Comparison of ENCODE assay signal across 29 cellular contexts in the genomic region with DNA sequence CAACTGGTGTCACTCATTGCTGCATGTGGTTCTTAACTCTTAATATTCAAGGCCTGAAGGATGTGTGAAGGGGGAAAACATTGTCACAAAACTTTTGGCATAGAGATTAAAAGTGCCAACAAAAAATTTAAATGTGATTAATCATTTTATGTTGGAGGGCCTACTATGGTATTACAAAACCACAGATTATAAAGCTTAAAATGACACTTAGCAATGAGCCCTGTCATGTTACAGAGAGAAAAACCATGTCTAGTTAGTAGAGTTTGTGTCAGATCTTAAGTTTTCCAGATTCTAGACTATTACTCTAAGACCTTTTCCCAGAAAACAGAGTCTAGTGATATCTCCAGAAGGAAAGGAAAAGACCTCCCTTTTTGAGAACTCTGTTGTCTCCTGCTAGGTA.
"Had no signal": no experiment of that assay in that cellular context is flagged by ENCODE, and none has a peak within 500 bp of the region (broad histone marks: within the 10 kb centered on the region; RNA-seq: fewer than 3 reads in every experiment).

No MANE protein-coding gene starts in this region.

- H3K27ac ChIP-seq: brain microvascular endothelial cell, coronary artery, dorsolateral prefrontal cortex, esophagus muscularis mucosa, gastroesophageal sphincter had no signal

- H3K4me3 ChIP-seq: coronary artery, dorsolateral prefrontal cortex, esophagus muscularis mucosa, gastroesophageal sphincter had no signal

- ATAC-seq: activated CD4-positive, alpha-beta T cell treated with anti-CD3 and anti-CD28 coated beads for 36 hours; activated CD8-positive, alpha-beta memory T cell treated with anti-CD3 and anti-CD28 coated beads, Interleukin-2, amount 10 ng/mL, durations not matched to agents 7 days and 5 days; activated CD8-positive, alpha-beta T cell treated with anti-CD3 and anti-CD28 coated beads, Interleukin-2, amount 10 ng/mL, durations not matched to agents 7 days and 5 days; activated naive CD4-positive, alpha-beta T cell treated with anti-CD3 and anti-CD28 coated beads, Interleukin-2, amount 50 U/mL, for 72 hours; gastroesophageal sphincter had no signal

- H3K27me3 Mint-ChIP-seq: activated CD4-positive, alpha-beta T cell treated with anti-CD3 and anti-CD28 coated beads, Interleukin-2, amount 10 ng/mL, durations not matched to agents 24 days and 14 days; activated CD8-positive, alpha-beta memory T cell treated with anti-CD3 and anti-CD28 coated beads, Interleukin-2, amount 10 ng/mL, durations not matched to agents 7 days and 5 days; activated naive CD4-positive, alpha-beta T cell treated with anti-CD3 and anti-CD28 coated beads, Interleukin-2, amount 10 ng/mL, durations not matched to agents 7 days and 5 days; activated naive CD8-positive, alpha-beta T cell treated with anti-CD3 and anti-CD28 coated beads, Interleukin-2, amount 10 ng/mL, durations not matched to agents 7 days and 5 days; central memory CD8-positive, alpha-beta T cell; dendritic cell treated with granulocyte-macrophage colony-stimulating factor and Interleukin-4, amounts not matched to agents 40 ng/mL and 50 ng/mL, for 4 days had no signal

- H3K9me3 ChIP-seq: esophagus muscularis mucosa, gastroesophageal sphincter had no signal

- H3K4me1 Mint-ChIP-seq: activated CD4-positive, alpha-beta T cell treated with anti-CD3 and anti-CD28 coated beads for 36 hours; activated CD4-positive, alpha-beta T cell treated with anti-CD3 and anti-CD28 coated beads, Interleukin-2, amount 10 ng/mL, durations not matched to agents 24 days and 14 days; activated CD8-positive, alpha-beta memory T cell treated with anti-CD3 and anti-CD28 coated beads, Interleukin-2, amount 10 ng/mL, durations not matched to agents 7 days and 5 days; activated naive CD4-positive, alpha-beta T cell treated with anti-CD3 and anti-CD28 coated beads, Interleukin-2, amount 10 ng/mL, durations not matched to agents 7 days and 5 days; activated naive CD8-positive, alpha-beta T cell treated with anti-CD3 and anti-CD28 coated beads, Interleukin-2, amount 10 ng/mL, durations not matched to agents 7 days and 5 days; central memory CD8-positive, alpha-beta T cell had no signal

- H3K9me3 Mint-ChIP-seq: activated CD4-positive, alpha-beta memory T cell treated with anti-CD3 and anti-CD28 coated beads for 36 hours; activated CD4-positive, alpha-beta T cell treated with anti-CD3 and anti-CD28 coated beads, Interleukin-2, amount 10 ng/mL, durations not matched to agents 24 days and 14 days; activated naive CD4-positive, alpha-beta T cell treated with anti-CD3 and anti-CD28 coated beads, Interleukin-2, amount 10 ng/mL, durations not matched to agents 7 days and 5 days; activated naive CD4-positive, alpha-beta T cell treated with anti-CD3 and anti-CD28 coated beads, Interleukin-2, amount 50 U/mL, for 72 hours; activated naive CD8-positive, alpha-beta T cell treated with anti-CD3 and anti-CD28 coated beads, Interleukin-2, amount 10 ng/mL, durations not matched to agents 7 days and 5 days; central memory CD8-positive, alpha-beta T cell; dendritic cell treated with granulocyte-macrophage colony-stimulating factor and Interleukin-4, amounts not matched to agents 40 ng/mL and 50 ng/mL, for 4 days; endodermal cell had no signal

- H3K27ac Mint-ChIP-seq: activated CD4-positive, alpha-beta memory T cell treated with anti-CD3 and anti-CD28 coated beads for 36 hours; activated CD4-positive, alpha-beta T cell treated with anti-CD3 and anti-CD28 coated beads for 36 hours; activated CD4-positive, alpha-beta T cell treated with anti-CD3 and anti-CD28 coated beads, Interleukin-2, amount 10 ng/mL, durations not matched to agents 24 days and 14 days; activated CD8-positive, alpha-beta memory T cell treated with anti-CD3 and anti-CD28 coated beads, Interleukin-2, amount 10 ng/mL, durations not matched to agents 7 days and 5 days; activated CD8-positive, alpha-beta T cell treated with anti-CD3 and anti-CD28 coated beads, Interleukin-2, amount 10 ng/mL, durations not matched to agents 7 days and 5 days; activated naive CD4-positive, alpha-beta T cell treated with anti-CD3 and anti-CD28 coated beads, Interleukin-2, amount 10 ng/mL, durations not matched to agents 7 days and 5 days; activated naive CD4-positive, alpha-beta T cell treated with anti-CD3 and anti-CD28 coated beads, Interleukin-2, amount 50 U/mL, for 72 hours; activated naive CD8-positive, alpha-beta T cell treated with anti-CD3 and anti-CD28 coated beads, Interleukin-2, amount 10 ng/mL, durations not matched to agents 7 days and 5 days; dendritic cell treated with granulocyte-macrophage colony-stimulating factor and Interleukin-4, amounts not matched to agents 40 ng/mL and 50 ng/mL, for 4 days; endodermal cell had no signal

- H3K4me1 ChIP-seq: esophagus muscularis mucosa, gastroesophageal sphincter had no signal

- H3K27me3 ChIP-seq: brain microvascular endothelial cell, esophagus muscularis mucosa, gastroesophageal sphincter had no signal

- H3K36me3 ChIP-seq: brain microvascular endothelial cell, esophagus muscularis mucosa, gastroesophageal sphincter had no signal

- H3K4me3 Mint-ChIP-seq: activated CD4-positive, alpha-beta memory T cell treated with anti-CD3 and anti-CD28 coated beads for 36 hours; activated CD4-positive, alpha-beta T cell treated with anti-CD3 and anti-CD28 coated beads for 36 hours; activated CD4-positive, alpha-beta T cell treated with anti-CD3 and anti-CD28 coated beads, Interleukin-2, amount 10 ng/mL, durations not matched to agents 24 days and 14 days; activated CD8-positive, alpha-beta memory T cell treated with anti-CD3 and anti-CD28 coated beads, Interleukin-2, amount 10 ng/mL, durations not matched to agents 7 days and 5 days; activated CD8-positive, alpha-beta T cell treated with anti-CD3 and anti-CD28 coated beads, Interleukin-2, amount 10 ng/mL, durations not matched to agents 7 days and 5 days; activated naive CD4-positive, alpha-beta T cell treated with anti-CD3 and anti-CD28 coated beads, Interleukin-2, amount 10 ng/mL, durations not matched to agents 7 days and 5 days; activated naive CD8-positive, alpha-beta T cell treated with anti-CD3 and anti-CD28 coated beads, Interleukin-2, amount 10 ng/mL, durations not matched to agents 7 days and 5 days; central memory CD8-positive, alpha-beta T cell; dendritic cell treated with granulocyte-macrophage colony-stimulating factor and Interleukin-4, amounts not matched to agents 40 ng/mL and 50 ng/mL, for 4 days; endodermal cell had no signal

- H3K36me3 Mint-ChIP-seq: activated CD4-positive, alpha-beta memory T cell treated with anti-CD3 and anti-CD28 coated beads for 36 hours; activated CD8-positive, alpha-beta memory T cell treated with anti-CD3 and anti-CD28 coated beads, Interleukin-2, amount 10 ng/mL, durations not matched to agents 7 days and 5 days; activated naive CD4-positive, alpha-beta T cell treated with anti-CD3 and anti-CD28 coated beads, Interleukin-2, amount 10 ng/mL, durations not matched to agents 7 days and 5 days; activated naive CD4-positive, alpha-beta T cell treated with anti-CD3 and anti-CD28 coated beads, Interleukin-2, amount 50 U/mL, for 72 hours; activated naive CD8-positive, alpha-beta T cell treated with anti-CD3 and anti-CD28 coated beads, Interleukin-2, amount 10 ng/mL, durations not matched to agents 7 days and 5 days had no signal

- DNase-seq: activated CD4-positive, alpha-beta memory T cell treated with anti-CD3 and anti-CD28 coated beads for 36 hours; activated CD4-positive, alpha-beta T cell treated with anti-CD3 and anti-CD28 coated beads for 36 hours; activated CD4-positive, alpha-beta T cell treated with anti-CD3 and anti-CD28 coated beads, Interleukin-2, amount 10 ng/mL, durations not matched to agents 24 days and 14 days; activated CD4-positive, CD25-positive, alpha-beta regulatory T cell; activated CD4-positive, CD25-positive, alpha-beta regulatory T cell treated with anti-CD3 and anti-CD28 coated beads, Interleukin-2, amount 50 U/mL, for 72 hours; activated CD8-positive, alpha-beta memory T cell treated with anti-CD3 and anti-CD28 coated beads, Interleukin-2, amount 10 ng/mL, durations not matched to agents 7 days and 5 days; activated CD8-positive, alpha-beta memory T cell treated with anti-CD3 and anti-CD28 coated beads, Interleukin-2, amount 50 U/mL, for 4 hours; activated CD8-positive, alpha-beta T cell treated with anti-CD3 and anti-CD28 coated beads, Interleukin-2, amount 10 ng/mL, durations not matched to agents 7 days and 5 days; activated gamma-delta T cell; activated naive CD4-positive, alpha-beta T cell; activated naive CD4-positive, alpha-beta T cell treated with anti-CD3 and anti-CD28 coated beads, Interleukin-2, amount 10 ng/mL, durations not matched to agents 7 days and 5 days; activated naive CD8-positive, alpha-beta T cell treated with anti-CD3 and anti-CD28 coated beads, Interleukin-2, amount 10 ng/mL, durations not matched to agents 7 days and 5 days; activated T-cell treated with anti-CD3 and anti-CD28 coated beads, Interleukin-2, amount 50 U/mL, for 1 hour; activated T-cell treated with anti-CD3 and anti-CD28 coated beads, Interleukin-2, amount 50 U/mL, for 48 hours; amniotic stem cell; anterior cingulate cortex; brain microvascular endothelial cell; dorsolateral prefrontal cortex; effector memory CD4-positive, alpha-beta T cell; endodermal cell; erythroblast; foreskin melanocyte; T-helper 2 cell had no signal
